ENCODE assay signal across 8 cellular contexts in the genomic region with DNA sequence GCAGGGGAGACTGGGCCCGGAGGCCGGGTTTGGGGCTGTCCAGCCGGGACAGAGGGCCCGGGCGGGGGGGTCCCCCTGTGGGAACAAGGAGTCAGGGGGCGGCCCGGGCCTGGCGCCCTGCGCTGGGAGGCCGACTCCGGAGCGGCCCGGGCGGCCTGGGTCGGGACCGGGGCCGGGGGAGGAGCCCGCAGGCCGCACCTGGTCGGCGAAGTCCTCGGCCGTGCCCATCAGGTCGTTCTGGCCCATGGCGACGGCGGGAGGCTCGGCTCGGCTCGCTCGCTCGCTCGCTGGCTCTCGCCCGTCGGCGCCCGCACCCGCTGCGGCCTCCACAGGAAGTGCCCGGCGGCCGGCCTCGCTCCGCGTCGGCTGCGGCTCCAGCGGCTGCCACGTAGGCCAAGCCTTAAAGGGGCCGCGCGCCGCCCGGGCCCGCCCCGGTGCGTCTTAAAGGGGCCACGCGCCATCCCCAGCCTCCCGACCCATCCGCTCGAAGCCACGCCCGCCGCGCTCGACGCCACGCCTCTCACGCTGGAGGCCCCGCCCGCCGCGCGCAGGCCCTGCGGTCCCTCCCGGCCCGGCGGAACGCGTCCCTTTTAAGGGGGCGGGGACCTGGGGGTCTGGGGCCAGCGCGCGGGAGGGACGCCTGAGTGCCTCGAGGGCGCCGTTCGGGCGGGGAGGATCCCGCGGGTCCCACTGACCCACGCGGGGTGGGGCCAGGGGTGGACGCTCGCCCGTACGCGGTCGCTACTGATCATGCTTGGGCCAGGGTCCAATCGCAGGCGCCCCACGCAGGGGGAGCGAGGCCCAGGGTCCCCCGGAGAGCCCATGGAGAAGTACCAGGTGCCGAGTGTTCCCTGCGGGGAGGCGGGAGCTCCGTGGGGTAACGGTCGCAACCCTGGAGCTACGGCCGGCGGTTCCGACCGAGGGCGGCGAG. TPM values are rescaled to one million over a fixed set of nuclear protein-coding genes. Genes with fewer than 3 reads are reported as not detected.
A peak's percentile ranks its signal among the peaks of the same experiment; 100 is the strongest.
DNase-seq lines count a peak whose midpoint lies in the region; ATAC-seq and TF ChIP-seq lines count a peak whose summit lies in the region.

A gene (plus strand): TSS at position 643 of the 931 bp plus-strand sequence. CDS start 108 bp downstream, at position 751.
A gene (minus strand): TSS at position 337 of the 931 bp plus-strand sequence. CDS start 91 bp downstream, at position 246.

- DNase-seq in HAP-1 (ENCODE audit: low spot score in 2 of 2) (peak; percentile 92 to 96), M059J (ENCODE audit: low read depth) (peak; percentile 94), RWPE2 (ENCODE audit: low spot score) (peak; percentile 91), fibroblast of the aortic adventitia (ENCODE audit: low read depth) (peak; percentile 94), nephron progenitor cell (peak; percentile 98)
- peak; percentile 95 for DNase-seq in activated effector memory CD4-positive, alpha-beta T cell treated with Interleukin-2 at 50 U/mL for 16 hours
- peak; percentile 97 for DNase-seq in stimulated activated naive CD8-positive, alpha-beta T cell treated with anti-CD3 and anti-CD28 coated beads, Interleukin-15, Interleukin-2, amounts not matched to agents 100 U/mL and 50 U/mL, for 24 hours

- H3K4me1 ChIP-seq in ES-I3 (ENCODE audit: insufficient read depth, low read length) (no peaks in the 10 kb centered on the region; the same call in 1 of the 2 replicates), HAP-1 (peaks cover 13% of the 10 kb centered on the region), RWPE2 (ENCODE audit: insufficient read depth, poor library complexity, severe bottlenecking) (no peaks in the 10 kb centered on the region)

- H3K27ac ChIP-seq in RWPE2 (ENCODE audit: poor library complexity, severe bottlenecking), result peak within 1 kb of the TSS; percentile 89

- H3K4me1 Mint-ChIP-seq in nephron progenitor cell, result peaks cover 44% of the 10 kb centered on the region

- H3K4me3 ChIP-seq in HAP-1, result peak within 1 kb of the TSS; percentile 86
- H3K4me3 ChIP-seq in RWPE2 (ENCODE audit: severe bottlenecking), result peak within 1 kb of the TSS; percentile 67
- H3K4me3 ChIP-seq in fibroblast of the aortic adventitia (ENCODE audit: low read depth, low read length), result peak within 1 kb of the TSS; percentile 91

- no peaks in the 10 kb centered on the region for H3K36me3 Mint-ChIP-seq in nephron progenitor cell (ENCODE audit: low read depth)

- H3K9me3 ChIP-seq in ES-I3 (ENCODE audit: control insufficient read depth, insufficient read depth, low read length) (no peaks in the 10 kb centered on the region), HAP-1 (no peaks in the 10 kb centered on the region), RWPE2 (ENCODE audit: severe bottlenecking) (no peaks in the 10 kb centered on the region)

- H3K27ac Mint-ChIP-seq in nephron progenitor cell, result peak within 1 kb of the TSS; percentile 98

- in situ Hi-C loops in HAP-1 (cut with MboI; ENCODE audit: low sequenced_read_pairs), result no loop called here

- H3K36me3 ChIP-seq in ES-I3 (ENCODE audit: insufficient read depth, low read length) (0 out of 2 replicates have a peak, but pooled peaks cover 4% of the 10 kb centered on the region), HAP-1 (replicated peaks) (peaks cover 28% of the 10 kb centered on the region), RWPE2 (ENCODE audit: low read depth) (peaks cover 31% of the 10 kb centered on the region)

- H3K27me3 ChIP-seq in HAP-1 (ENCODE audit: low read depth) (no peaks in the 10 kb centered on the region), RWPE2 (ENCODE audit: insufficient read depth, poor library complexity, severe bottlenecking) (no peaks in the 10 kb centered on the region)

- TF ChIP-seq CTCF in RWPE2 (IDR thresholded peaks at IDR 0.05; ENCODE audit: poor library complexity, severe bottlenecking), result no peak
- TF ChIP-seq CTCF in fibroblast of the aortic adventitia (IDR thresholded peaks at IDR 0.05; ENCODE audit: insufficient read depth, low read length), result no peak
- TF ChIP-seq CTCF in nephron progenitor cell (IDR thresholded peaks at IDR 0.05), result no peak

- H3K9me3 Mint-ChIP-seq in nephron progenitor cell, result peaks cover 18% of the 10 kb centered on the region

- H3K4me3 Mint-ChIP-seq in nephron progenitor cell, result peak within 1 kb of the TSS; percentile 97

- ATAC-seq in RWPE2 (ENCODE audit: low read depth), result peak; percentile 91
- peak; percentile 78 for ATAC-seq in stimulated activated naive CD8-positive, alpha-beta T cell treated with anti-CD3 and anti-CD28 coated beads, Interleukin-15, Interleukin-2, amounts not matched to agents 100 U/mL and 50 U/mL, for 24 hours

- H3K27me3 Mint-ChIP-seq in nephron progenitor cell (ENCODE audit: low read depth, poor library complexity), result peaks cover 5% of the 10 kb centered on the region

- peak within 1 kb of the TSS; percentile 86 for H3K9ac ChIP-seq in ES-I3 (ENCODE audit: low read depth, low read length)

RNA-seq across cellular contexts. Expression of the first gene that starts in this region (rescaled TPM):
- total RNA-seq in M059J (2014; rRNA removed; shearing (Covaris generic)), result not detected in 2 replicates
- total RNA-seq in fibroblast of the aortic adventitia (ENCODE audit: low replicate concordance), result 0.33 and 1.3 TPM in 2 replicates

RNA-seq across cellular contexts. Expression of the second gene that starts in this region (rescaled TPM):
- 407 and 555 TPM in 2 replicates for total RNA-seq in M059J (2014; rRNA removed; shearing (Covaris generic))
- 103 and 275 TPM in 2 replicates for total RNA-seq in fibroblast of the aortic adventitia (ENCODE audit: low replicate concordance)

Comparison
In these comparisons a context has a peak if more than half of its experiments do, and no peak if none do; other contexts are left out.
1. Peak in every context shown above with its lines: DNase-seq, ATAC-seq, H3K4me3 ChIP-seq and H3K27ac ChIP-seq.